ENCODE assay signal across 8 cellular contexts in genomic region chr11:13343931-13344717, GRCh38.
A peak's percentile ranks its signal among the peaks of the same experiment; 100 is the strongest.
DNase-seq lines count a peak whose midpoint lies in the region; FAIRE-seq and TF ChIP-seq lines count a peak whose summit lies in the region.

No MANE protein-coding gene starts in this region.

- H3K4me3 Mint-ChIP-seq in neural crest cell = no peak overlapping the region

- no peaks in the 10 kb centered on the region for H3K79me2 ChIP-seq in OCI-LY1 (ENCODE audit: insufficient read depth, low read length)

- H3K4me2 ChIP-seq in OCI-LY1 (ENCODE audit: low read length) = no peak overlapping the region

- TF ChIP-seq CTCF in OCI-LY1 (IDR thresholded peaks at IDR 0.05; ENCODE audit: low read length) (peak; percentile 82), neural crest cell (conservative IDR thresholded peaks at IDR 0.05) (peak; percentile 86)

- H3K9ac ChIP-seq in OCI-LY1 (ENCODE audit: low read length) = no peak overlapping the region

- no peak overlapping the region for H3K27ac Mint-ChIP-seq in neural crest cell (ENCODE audit: unreplicated experiment)

- H3K27me3 Mint-ChIP-seq in neural crest cell (ENCODE audit: low read depth) = no peaks in the 10 kb centered on the region

- DNase-seq in AML-193 (lab: John Stamatoyannopoulos, UW) = peak; percentile 54 to 68
- peak; percentile 52 for DNase-seq in GM19239 (ENCODE audit: insufficient read length, low spot score)
- peak; percentile 69 for DNase-seq in HuH-7 (ENCODE audit: low spot score)
- DNase-seq in activated T-cell treated with anti-CD3 and anti-CD28 coated beads for 4 hours = peak; percentile 67
- DNase-seq in fibroblast of gingiva (ENCODE audit: low read depth) = peak; percentile 62
- peak; percentile 78 for DNase-seq in neural crest cell (ENCODE audit: low read depth, low spot score)
- peak in 26 of 49 donors; percentile 5 to 62 (median 31) for DNase-seq in substantia nigra (lab: John Stamatoyannopoulos, UW)

- no peak overlapping the region for H3K4me3 ChIP-seq in OCI-LY1 (ENCODE audit: low read depth, low read length, poor library complexity, severe bottlenecking)

- H3K4me1 ChIP-seq in OCI-LY1 (ENCODE audit: insufficient read depth, low read length, severe bottlenecking) = peaks cover 8% of the 10 kb centered on the region

- FAIRE-seq in GM19239 (lab: Jason Lieb, UNC) = peak; percentile 88

- H3K4me1 Mint-ChIP-seq in neural crest cell = peaks cover 12% of the 10 kb centered on the region

- no peak overlapping the region for H2AFZ ChIP-seq in OCI-LY1 (ENCODE audit: low read length)

- no peaks in the 10 kb centered on the region for H3K36me3 Mint-ChIP-seq in neural crest cell (ENCODE audit: low read depth)

- no peaks in the 10 kb centered on the region for H3K36me3 ChIP-seq in OCI-LY1 (ENCODE audit: insufficient read depth, low read length)

- H4K20me1 ChIP-seq in OCI-LY1 (ENCODE audit: insufficient read depth, low read length) = no peaks in the 10 kb centered on the region

- no peaks in the 10 kb centered on the region for H3K9me2 ChIP-seq in OCI-LY1 (ENCODE audit: low read depth, low read length)

- H3K27ac ChIP-seq in OCI-LY1 (ENCODE audit: low read depth, low read length, poor library complexity, severe bottlenecking) = no peak overlapping the region
- H3K27ac ChIP-seq in substantia nigra (ENCODE audit: low read depth, low read length, poor library complexity, severe bottlenecking) = no peak overlapping the region

- no peaks in the 10 kb centered on the region for H3K9me3 Mint-ChIP-seq in neural crest cell

- no peaks in the 10 kb centered on the region for H3F3A ChIP-seq in OCI-LY1 (ENCODE audit: insufficient read depth, low read length)

- H3K9me3 ChIP-seq in OCI-LY1 (ENCODE audit: low read length) = no peaks in the 10 kb centered on the region

- no peaks in the 10 kb centered on the region for H3K27me3 ChIP-seq in OCI-LY1 (ENCODE audit: insufficient read depth, low read length)
